8 cellular contexts compared by ENCODE assay signal in the genomic region with DNA sequence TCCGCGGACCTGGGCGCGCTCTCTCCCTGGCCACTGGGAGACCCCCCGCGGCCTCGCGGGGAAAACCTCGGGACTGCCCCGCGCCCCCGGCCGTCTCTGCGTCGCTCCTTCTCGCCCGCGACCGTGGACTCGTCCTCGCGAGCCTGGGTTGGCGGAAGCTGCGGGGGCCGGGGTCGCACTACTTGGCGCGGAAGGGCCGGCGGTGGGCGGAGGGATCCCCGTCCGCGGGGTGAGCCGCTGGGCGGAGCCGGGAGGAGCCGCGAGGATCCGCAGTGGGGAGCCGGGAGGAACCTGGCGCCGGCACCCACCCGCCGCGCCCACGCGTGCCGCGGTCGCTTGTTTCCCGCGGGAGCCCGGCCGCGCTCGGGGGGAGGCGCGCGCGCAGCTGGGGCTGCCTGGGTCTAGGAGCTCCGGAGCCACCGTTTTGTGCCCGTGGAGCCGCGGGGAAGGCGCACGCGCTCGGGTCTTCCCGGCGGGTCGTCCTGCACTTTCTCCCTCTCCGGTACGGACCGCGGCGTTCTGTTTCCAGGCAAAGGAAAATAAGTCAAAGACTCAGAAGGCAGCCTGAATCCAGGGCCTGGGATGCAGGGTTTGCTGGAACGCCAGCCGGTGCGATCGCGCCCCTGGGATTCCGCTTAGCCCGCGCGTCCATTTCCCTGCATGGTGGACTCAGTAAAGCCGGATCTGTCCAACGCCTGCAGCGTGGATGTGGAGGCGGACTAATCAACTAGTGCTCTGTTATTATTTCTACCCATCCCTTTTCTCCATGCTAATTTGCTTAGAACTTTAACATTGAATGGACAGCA. TPM values are rescaled to one million over a fixed set of nuclear protein-coding genes. Genes with fewer than 3 reads are reported as not detected.
A peak's percentile ranks its signal among the peaks of the same experiment; 100 is the strongest.
DNase-seq lines count a peak whose midpoint lies in the region; ATAC-seq lines count a peak whose summit lies in the region.

No MANE protein-coding gene starts in this region.

- H3K36me3 ChIP-seq in CD4-positive, alpha-beta memory T cell (ENCODE audit: insufficient read depth, low read length), result no peaks in the 10 kb centered on the region
- no peaks in the 10 kb centered on the region for H3K36me3 ChIP-seq in esophagus (ENCODE audit: control insufficient read depth in 2 of 2, insufficient read depth in 2 of 2, low read length in 1 of 2)
- no peaks in the 10 kb centered on the region for H3K36me3 ChIP-seq in muscle layer of duodenum (ENCODE audit: control insufficient read depth in 1 of 2, insufficient read depth in 2 of 2, low read length in 2 of 2)

- peak; percentile 41 for ATAC-seq in GM19023 (IDR thresholded peaks at IDR 0.05; ENCODE audit: unreplicated experiment)
- peak; percentile 38 for ATAC-seq in HG03196 (IDR thresholded peaks at IDR 0.05; ENCODE audit: unreplicated experiment)

- CTCF ChIA-PET in CD4-positive, alpha-beta memory T cell (lab: Charles Lee; ENCODE audit: partially characterized antibody), result no interaction called here

- H3K9me3 Mint-ChIP-seq in CD4-positive, alpha-beta memory T cell, result no peaks in the 10 kb centered on the region

- POLR2A ChIA-PET in CD4-positive, alpha-beta memory T cell (lab: Charles Lee; ENCODE audit: partially characterized antibody), result interaction anchor here (0.9 to 3.9 kb wide), 7 partner anchors 18 to 217 kb away, joined by 3 to 49 read pairs (median 5); a partner anchor contains a TSS

- H3K4me1 Mint-ChIP-seq in CD4-positive, alpha-beta memory T cell, result peaks cover 6 to 16% (median 11%) of the 10 kb centered on the region in 4 donors

- peak overlapping the region; percentile 98 for H3K27ac ChIP-seq in CD4-positive, alpha-beta memory T cell (ENCODE audit: low read depth, low read length)
- H3K27ac ChIP-seq in esophagus (ENCODE audit: low read depth in 2 of 2, low read length in 1 of 2) (peak overlapping the region; percentile 97 to 99), muscle layer of duodenum (ENCODE audit: low read length) (peak overlapping the region; percentile 73)

- WGBS in esophagus, 2 donors, result 1% methylated on average over 76 to 91 of the region's 91 CpGs

- intact Hi-C loops in CD4-positive, alpha-beta memory T cell (cut with micrococcal nuclease), result loop anchor here (1.0 to 5.0 kb wide), 4 partner anchors 37 to 440 kb away; a partner anchor contains a TSS

- peak overlapping the region; percentile 78 to 94 (median 88) for H3K27ac Mint-ChIP-seq in CD4-positive, alpha-beta memory T cell

- H3K9me3 ChIP-seq in CD4-positive, alpha-beta memory T cell (ENCODE audit: control insufficient read depth in 1 of 2, low read length in 2 of 2), result no peaks in the 10 kb centered on the region
- H3K9me3 ChIP-seq in esophagus (ENCODE audit: control insufficient read depth in 2 of 2, insufficient read depth in 1 of 2, low read depth in 1 of 2, low read length in 1 of 2) (no peaks in the 10 kb centered on the region), muscle layer of duodenum (ENCODE audit: control insufficient read depth in 1 of 2, low read length in 2 of 2) (no peaks in the 10 kb centered on the region)

- H3K4me3 ChIP-seq in CD4-positive, alpha-beta memory T cell (ENCODE audit: low read length in 2 of 2), result peak overlapping the region; percentile 57 to 59
- H3K4me3 ChIP-seq in esophagus (ENCODE audit: low read depth in 1 of 2, low read length in 2 of 2) (peak overlapping the region; percentile 78 to 90), muscle layer of duodenum (ENCODE audit: low read depth in 1 of 2, low read length in 2 of 2) (peak overlapping the region; percentile 86 to 92)

- peak in 1 of 5 donors; percentile 73 for DNase-seq in CD4-positive, alpha-beta memory T cell
- peak; percentile 51 for DNase-seq in NCI-H774 (lab: John Stamatoyannopoulos, UW)
- peak; percentile 72 for DNase-seq in activated T-cell treated with anti-CD3 and anti-CD28 coated beads for 24 hours (ENCODE audit: low read depth)
- peak; percentile 31 to 40 for DNase-seq in stimulated activated CD8-positive, alpha-beta memory T cell treated with anti-CD3 and anti-CD28 coated beads, Interleukin-7, amount 100 ng/mL, for 1 hour (ENCODE audit: low read depth in 2 of 2)

- no peaks in the 10 kb centered on the region for H3K27me3 Mint-ChIP-seq in CD4-positive, alpha-beta memory T cell

- H3K36me3 Mint-ChIP-seq in CD4-positive, alpha-beta memory T cell, result peaks cover 0 to 3% of the 10 kb centered on the region in 2 donors

- peaks cover 8% of the 10 kb centered on the region for H3K4me1 ChIP-seq in CD4-positive, alpha-beta memory T cell (ENCODE audit: insufficient read depth, low read length)
- H3K4me1 ChIP-seq in esophagus (ENCODE audit: control insufficient read depth in 2 of 2, insufficient read depth in 2 of 2, low read length in 1 of 2) (no peaks in the 10 kb centered on the region), muscle layer of duodenum (ENCODE audit: control insufficient read depth in 1 of 2, insufficient read depth in 2 of 2, low read length in 2 of 2) (peaks cover 0 to 23% of the 10 kb centered on the region in 2 donors)

- H3K4me3 Mint-ChIP-seq in CD4-positive, alpha-beta memory T cell, result peak overlapping the region; percentile 79 to 93 (median 90)

- H3K27me3 ChIP-seq in CD4-positive, alpha-beta memory T cell (ENCODE audit: insufficient read depth, low read length), result no peaks in the 10 kb centered on the region
- H3K27me3 ChIP-seq in esophagus (ENCODE audit: control insufficient read depth in 1 of 2, insufficient read depth in 2 of 2, low read length in 2 of 2) (no peaks in the 10 kb centered on the region), muscle layer of duodenum (ENCODE audit: low read depth, low read length) (no peaks in the 10 kb centered on the region)

RNA-seq across cellular contexts. Expression of a gene that starts 28.7 kb away (rescaled TPM):
- 100 to 1,000 TPM; 114 to 129 TPM for total RNA-seq in CD4-positive, alpha-beta memory T cell
- polyA plus RNA-seq in CD4-positive, alpha-beta memory T cell, result 10 to 100 TPM in 1 of 2 donors, 1 to 10 TPM in 1; 2.7 to 34.6 TPM
- 10 to 100 TPM in 1 of 2 donors, 1 to 10 TPM in 1; 8.2 to 11.7 TPM for polyA plus RNA-seq in esophagus
